ENCODE assay signal across 32 cellular contexts in the genomic region with DNA sequence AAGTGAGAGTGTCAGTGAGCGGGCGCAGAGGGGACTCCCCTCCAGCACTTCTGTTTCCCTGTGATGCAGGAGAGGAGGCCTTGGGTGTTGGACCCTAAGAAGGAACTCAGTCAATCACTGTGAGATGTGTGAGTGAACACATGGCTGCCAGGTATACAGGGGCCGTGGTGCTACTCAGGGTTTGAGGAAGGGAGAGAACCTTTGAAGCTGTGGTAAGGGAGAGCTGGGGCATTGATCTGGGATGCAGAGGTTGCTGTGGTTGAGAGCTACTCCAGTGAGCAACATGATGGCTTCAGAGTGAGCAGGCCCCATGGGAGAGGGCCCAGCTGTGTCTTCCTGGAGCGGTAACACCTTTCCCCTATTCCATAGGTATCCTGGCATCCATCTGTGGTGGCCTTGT.
"Had no signal": no experiment of that assay in that cellular context is flagged by ENCODE, and none has a peak within 500 bp of the region (broad histone marks: within the 10 kb centered on the region; RNA-seq: fewer than 3 reads in every experiment).

No MANE protein-coding gene starts in this region.

- H3K27me3 ChIP-seq: ascending aorta, esophagus squamous epithelium, gastroesophageal sphincter had no signal

- H3K36me3 Mint-ChIP-seq: activated CD8-positive, alpha-beta memory T cell treated with anti-CD3 and anti-CD28 coated beads, Interleukin-2, amount 10 ng/mL, durations not matched to agents 7 days and 5 days; activated naive CD4-positive, alpha-beta T cell treated with anti-CD3 and anti-CD28 coated beads, Interleukin-2, amount 10 ng/mL, durations not matched to agents 7 days and 5 days; activated naive CD8-positive, alpha-beta T cell treated with anti-CD3 and anti-CD28 coated beads, Interleukin-2, amount 10 ng/mL, durations not matched to agents 7 days and 5 days; brain had no signal

- H3K4me1 Mint-ChIP-seq: activated B cell treated with CpG ODN at 0.5 μM for 24 hours; activated CD8-positive, alpha-beta memory T cell treated with anti-CD3 and anti-CD28 coated beads, Interleukin-2, amount 10 ng/mL, durations not matched to agents 7 days and 5 days; activated naive CD4-positive, alpha-beta T cell treated with anti-CD3 and anti-CD28 coated beads, Interleukin-2, amount 10 ng/mL, durations not matched to agents 7 days and 5 days; brain had no signal

- ATAC-seq: activated CD4-positive, CD25-positive, alpha-beta regulatory T cell treated with anti-CD3 and anti-CD28 coated beads, Interleukin-2, amount 50 U/mL, for 24 hours; activated CD8-positive, alpha-beta memory T cell treated with anti-CD3 and anti-CD28 coated beads, Interleukin-2, amount 10 ng/mL, durations not matched to agents 7 days and 5 days; activated CD8-positive, alpha-beta T cell treated with anti-CD3 and anti-CD28 coated beads, Interleukin-2, amount 10 ng/mL, durations not matched to agents 7 days and 5 days; activated naive CD4-positive, alpha-beta T cell treated with anti-CD3 and anti-CD28 coated beads, Interleukin-2, amount 50 U/mL, for 72 hours; effector memory CD8-positive, alpha-beta T cell; gastroesophageal sphincter; T-cell had no signal

- H3K36me3 ChIP-seq: WERI-Rb-1 had no signal

- H3K9me3 ChIP-seq: ascending aorta, esophagus squamous epithelium, gastroesophageal sphincter had no signal

- H3K9me3 Mint-ChIP-seq: activated naive CD4-positive, alpha-beta T cell treated with anti-CD3 and anti-CD28 coated beads, Interleukin-2, amount 10 ng/mL, durations not matched to agents 7 days and 5 days; activated T-helper 1 cell treated with anti-CD3 and anti-CD28 coated beads, Interleukin-12 subunit alpha, Interleukin-12 subunit beta, Interleukin-2, Interleukin-4 antibody, amounts not matched to agents 30 ng/mL and 10 ng/mL and 1 ng/mL, durations not matched to agents 14 hours and 24 hours and 36 hours; T-helper 1 cell treated with Interleukin-12 subunit alpha and Interleukin-12 subunit beta and Interleukin-4 antibody, amounts not matched to agents 30 μg/mL and 1 μg/mL, for 36 hours had no signal

- H3K27ac Mint-ChIP-seq: activated B cell treated with CpG ODN at 0.5 μM for 24 hours; activated CD8-positive, alpha-beta memory T cell treated with anti-CD3 and anti-CD28 coated beads, Interleukin-2, amount 10 ng/mL, durations not matched to agents 7 days and 5 days; activated CD8-positive, alpha-beta T cell treated with anti-CD3 and anti-CD28 coated beads, Interleukin-2, amount 10 ng/mL, durations not matched to agents 7 days and 5 days; activated naive CD4-positive, alpha-beta T cell treated with anti-CD3 and anti-CD28 coated beads, Interleukin-2, amount 10 ng/mL, durations not matched to agents 7 days and 5 days; activated naive CD8-positive, alpha-beta T cell treated with anti-CD3 and anti-CD28 coated beads, Interleukin-2, amount 10 ng/mL, durations not matched to agents 7 days and 5 days; activated T-helper 1 cell treated with anti-CD3 and anti-CD28 coated beads, Interleukin-12 subunit alpha, Interleukin-12 subunit beta, Interleukin-2, Interleukin-4 antibody, amounts not matched to agents 30 ng/mL and 10 ng/mL and 1 ng/mL, durations not matched to agents 14 hours and 24 hours and 36 hours; brain; T-cell; T-helper 1 cell treated with Interleukin-12 subunit alpha and Interleukin-12 subunit beta and Interleukin-4 antibody, amounts not matched to agents 30 μg/mL and 1 μg/mL, for 36 hours had no signal

- DNase-seq: activated B cell treated with CpG ODN at 0.5 μM for 24 hours; activated CD4-positive, alpha-beta T cell treated with anti-CD3 and anti-CD28 coated beads for 48 hours; activated CD4-positive, alpha-beta T cell treated with anti-CD3 and anti-CD28 coated beads, Interleukin-2, amount 50 U/mL, for 1 hour; activated CD4-positive, alpha-beta T cell treated with anti-CD3 and anti-CD28 coated beads, Interleukin-2, amount 50 U/mL, for 48 hours; activated CD8-positive, alpha-beta memory T cell treated with anti-CD3 and anti-CD28 coated beads, Interleukin-2, amount 10 ng/mL, durations not matched to agents 7 days and 5 days; activated CD8-positive, alpha-beta memory T cell treated with anti-CD3 and anti-CD28 coated beads, Interleukin-2, amount 50 U/mL, for 4 hours; activated CD8-positive, alpha-beta T cell treated with anti-CD3 and anti-CD28 coated beads, Interleukin-2, amount 10 ng/mL, durations not matched to agents 7 days and 5 days; activated gamma-delta T cell; activated naive CD4-positive, alpha-beta T cell; activated naive CD4-positive, alpha-beta T cell treated with anti-CD3 and anti-CD28 coated beads, Interleukin-2, amount 10 ng/mL, durations not matched to agents 7 days and 5 days; activated naive CD8-positive, alpha-beta T cell treated with anti-CD3 and anti-CD28 coated beads, Interleukin-2, amount 10 ng/mL, durations not matched to agents 7 days and 5 days; activated T-cell treated with anti-CD3 and anti-CD28 coated beads, Interleukin-2, amount 50 U/mL, for 1 hour; activated T-cell treated with anti-CD3 and anti-CD28 coated beads, Interleukin-2, amount 50 U/mL, for 48 hours; caudate nucleus; cortex of kidney; dermis blood vessel endothelial cell; effector CD4-positive, alpha-beta T cell; effector memory CD8-positive, alpha-beta T cell; erythroblast; esophagus squamous epithelium; foreskin melanocyte; SW 1271; T-cell; T-helper 9 cell; WERI-Rb-1 had no signal

- H3K4me1 ChIP-seq: ascending aorta, esophagus squamous epithelium, gastroesophageal sphincter had no signal

- H3K27ac ChIP-seq: esophagus squamous epithelium, gastroesophageal sphincter, WERI-Rb-1 had no signal

- H3K4me3 ChIP-seq: ascending aorta, esophagus squamous epithelium, gastroesophageal sphincter had no signal

- H3K4me3 Mint-ChIP-seq: activated B cell treated with CpG ODN at 0.5 μM for 24 hours; activated CD8-positive, alpha-beta memory T cell treated with anti-CD3 and anti-CD28 coated beads, Interleukin-2, amount 10 ng/mL, durations not matched to agents 7 days and 5 days; activated CD8-positive, alpha-beta T cell treated with anti-CD3 and anti-CD28 coated beads, Interleukin-2, amount 10 ng/mL, durations not matched to agents 7 days and 5 days; activated naive CD4-positive, alpha-beta T cell treated with anti-CD3 and anti-CD28 coated beads, Interleukin-2, amount 10 ng/mL, durations not matched to agents 7 days and 5 days; activated naive CD8-positive, alpha-beta T cell treated with anti-CD3 and anti-CD28 coated beads, Interleukin-2, amount 10 ng/mL, durations not matched to agents 7 days and 5 days; activated T-helper 1 cell treated with anti-CD3 and anti-CD28 coated beads, Interleukin-12 subunit alpha, Interleukin-12 subunit beta, Interleukin-2, Interleukin-4 antibody, amounts not matched to agents 30 ng/mL and 10 ng/mL and 1 ng/mL, durations not matched to agents 14 hours and 24 hours and 36 hours; brain; effector memory CD8-positive, alpha-beta T cell; T-cell; T-helper 1 cell treated with Interleukin-12 subunit alpha and Interleukin-12 subunit beta and Interleukin-4 antibody, amounts not matched to agents 30 μg/mL and 1 μg/mL, for 36 hours had no signal
